ENCODE assay signal across 1 cellular context in the genomic region with DNA sequence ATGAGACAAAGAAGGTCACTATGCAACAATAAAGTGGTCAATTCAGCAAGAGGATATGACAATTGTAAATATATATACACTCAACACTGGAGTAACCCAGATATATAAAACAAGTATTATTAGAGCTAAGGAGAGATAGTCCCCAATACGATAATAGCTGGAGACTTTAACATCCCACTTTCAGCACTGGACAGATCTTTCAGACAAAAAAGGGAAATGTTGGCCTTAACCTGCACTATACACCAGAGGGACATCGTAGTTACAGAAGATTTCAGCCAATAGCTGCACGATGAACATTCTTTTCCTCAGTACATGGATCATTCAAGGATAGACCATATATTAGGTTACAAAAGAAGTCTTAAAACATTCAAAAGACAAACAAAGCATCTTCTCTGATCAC.
TF ChIP-seq lines count a peak whose summit lies in the region.

No MANE protein-coding gene starts in this region.

TF ChIP-seq in SK-N-SH treated with all-trans-retinoic acid at 6 μM for 48 hours, 23 proteins besides CTCF, POLR2A, EP300 and RAD21 (continued from another document):
- TF ChIP-seq, protein P1, sequence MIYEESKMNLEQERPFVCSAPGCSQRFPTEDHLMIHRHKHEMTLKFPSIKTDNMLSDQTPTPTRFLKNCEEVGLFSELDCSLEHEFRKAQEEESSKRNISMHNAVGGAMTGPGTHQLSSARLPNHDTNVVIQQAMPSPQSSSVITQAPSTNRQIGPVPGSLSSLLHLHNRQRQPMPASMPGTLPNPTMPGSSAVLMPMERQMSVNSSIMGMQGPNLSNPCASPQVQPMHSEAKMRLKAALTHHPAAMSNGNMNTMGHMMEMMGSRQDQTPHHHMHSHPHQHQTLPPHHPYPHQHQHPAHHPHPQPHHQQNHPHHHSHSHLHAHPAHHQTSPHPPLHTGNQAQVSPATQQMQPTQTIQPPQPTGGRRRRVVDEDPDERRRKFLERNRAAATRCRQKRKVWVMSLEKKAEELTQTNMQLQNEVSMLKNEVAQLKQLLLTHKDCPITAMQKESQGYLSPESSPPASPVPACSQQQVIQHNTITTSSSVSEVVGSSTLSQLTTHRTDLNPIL (CRISPR knock-in tag; IDR thresholded peaks at IDR 0.05; ENCODE audit: low read depth), result no peak
- TF ChIP-seq, protein P2, sequence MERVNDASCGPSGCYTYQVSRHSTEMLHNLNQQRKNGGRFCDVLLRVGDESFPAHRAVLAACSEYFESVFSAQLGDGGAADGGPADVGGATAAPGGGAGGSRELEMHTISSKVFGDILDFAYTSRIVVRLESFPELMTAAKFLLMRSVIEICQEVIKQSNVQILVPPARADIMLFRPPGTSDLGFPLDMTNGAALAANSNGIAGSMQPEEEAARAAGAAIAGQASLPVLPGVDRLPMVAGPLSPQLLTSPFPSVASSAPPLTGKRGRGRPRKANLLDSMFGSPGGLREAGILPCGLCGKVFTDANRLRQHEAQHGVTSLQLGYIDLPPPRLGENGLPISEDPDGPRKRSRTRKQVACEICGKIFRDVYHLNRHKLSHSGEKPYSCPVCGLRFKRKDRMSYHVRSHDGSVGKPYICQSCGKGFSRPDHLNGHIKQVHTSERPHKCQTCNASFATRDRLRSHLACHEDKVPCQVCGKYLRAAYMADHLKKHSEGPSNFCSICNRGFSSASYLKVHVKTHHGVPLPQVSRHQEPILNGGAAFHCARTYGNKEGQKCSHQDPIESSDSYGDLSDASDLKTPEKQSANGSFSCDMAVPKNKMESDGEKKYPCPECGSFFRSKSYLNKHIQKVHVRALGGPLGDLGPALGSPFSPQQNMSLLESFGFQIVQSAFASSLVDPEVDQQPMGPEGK (CRISPR knock-in tag; IDR thresholded peaks at IDR 0.05; ENCODE audit: borderline replicate concordance), result no peak
- TF ChIP-seq ISL1 (CRISPR knock-in tag; IDR thresholded peaks at IDR 0.05), result no peak
- no peak for TF ChIP-seq BACH2 (CRISPR knock-in tag; IDR thresholded peaks at IDR 0.05; ENCODE audit: borderline replicate concordance)
- TF ChIP-seq TOX (CRISPR knock-in tag; IDR thresholded peaks at IDR 0.05; ENCODE audit: borderline replicate concordance), result no peak
- no peak for TF ChIP-seq ZC3H10 (CRISPR knock-in tag; IDR thresholded peaks at IDR 0.05)
- TF ChIP-seq ESRRG (CRISPR knock-in tag; IDR thresholded peaks at IDR 0.05), result no peak
- TF ChIP-seq, protein P3, sequence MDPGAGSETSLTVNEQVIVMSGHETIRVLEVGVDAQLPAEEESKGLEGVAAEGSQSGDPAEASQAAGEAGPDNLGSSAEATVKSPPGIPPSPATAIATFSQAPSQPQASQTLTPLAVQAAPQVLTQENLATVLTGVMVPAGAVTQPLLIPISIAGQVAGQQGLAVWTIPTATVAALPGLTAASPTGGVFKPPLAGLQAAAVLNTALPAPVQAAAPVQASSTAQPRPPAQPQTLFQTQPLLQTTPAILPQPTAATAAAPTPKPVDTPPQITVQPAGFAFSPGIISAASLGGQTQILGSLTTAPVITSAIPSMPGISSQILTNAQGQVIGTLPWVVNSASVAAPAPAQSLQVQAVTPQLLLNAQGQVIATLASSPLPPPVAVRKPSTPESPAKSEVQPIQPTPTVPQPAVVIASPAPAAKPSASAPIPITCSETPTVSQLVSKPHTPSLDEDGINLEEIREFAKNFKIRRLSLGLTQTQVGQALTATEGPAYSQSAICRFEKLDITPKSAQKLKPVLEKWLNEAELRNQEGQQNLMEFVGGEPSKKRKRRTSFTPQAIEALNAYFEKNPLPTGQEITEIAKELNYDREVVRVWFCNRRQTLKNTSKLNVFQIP (CRISPR knock-in tag; IDR thresholded peaks at IDR 0.05; ENCODE audit: borderline replicate concordance, low read depth), result no peak
- TF ChIP-seq OSR1 (CRISPR knock-in tag; IDR thresholded peaks at IDR 0.05), result no peak
